26 cellular contexts compared by ENCODE assay signal in the genomic region with DNA sequence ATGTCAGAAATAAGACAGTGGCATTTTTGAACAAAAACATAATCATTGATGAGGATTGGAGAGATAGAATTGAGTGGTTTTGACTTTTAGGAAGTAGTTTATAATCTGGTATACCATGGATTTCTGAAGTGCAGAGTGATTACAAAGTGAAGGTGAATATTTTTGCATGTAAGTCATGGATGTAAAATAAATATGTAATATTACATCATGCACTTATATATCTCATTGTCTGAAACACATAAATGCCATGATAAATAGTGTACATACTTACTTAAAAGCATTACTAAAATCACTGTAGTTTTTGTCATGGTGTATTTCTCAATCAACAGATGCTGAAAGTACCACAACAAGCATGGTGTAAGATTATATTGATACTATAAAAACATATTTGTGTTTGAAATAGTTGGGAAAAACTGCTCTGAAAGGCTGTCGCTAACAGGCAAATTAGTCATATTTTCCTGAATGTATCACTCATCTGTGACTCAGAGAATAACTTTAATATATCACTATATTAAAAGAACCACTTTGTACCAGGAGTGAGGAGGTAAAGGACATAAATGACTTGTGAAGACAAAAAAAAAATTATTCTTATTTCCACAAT. TPM values are rescaled to one million over a fixed set of nuclear protein-coding genes. Genes with fewer than 3 reads are reported as not detected.
DNase-seq lines count a peak whose midpoint lies in the region; FAIRE-seq and TF ChIP-seq lines count a peak whose summit lies in the region.
"Had no signal": no experiment of that assay in that cellular context is flagged by ENCODE, and none has a peak within 500 bp of the region (broad histone marks: within the 10 kb centered on the region; RNA-seq: fewer than 3 reads in every experiment).

No MANE protein-coding gene starts in this region.

- H3K4me1 ChIP-seq in astrocyte (ENCODE audit: insufficient read depth, low read length): no peaks in the 10 kb centered on the region
- H3K4me1 ChIP-seq: Caco-2, heart right ventricle, SJSA1 had no signal

- DNase-seq in HPDE6-E6E7 (ENCODE audit: extremely low spot score) (peak; percentile 20), astrocyte (ENCODE audit: low read depth) (peak; percentile 17), fibroblast of pulmonary artery (ENCODE audit: low read depth) (peak; percentile 52), skeletal muscle cell (ENCODE audit: low read depth) (peak; percentile 22), SKM-1 treated with dmso at 0.1 percent for 144 hours (lab: John Stamatoyannopoulos, UW; ENCODE audit: unreplicated experiment) (no peak), DMS53 (lab: John Stamatoyannopoulos, UW) (no peak), NCI-H2196 (lab: John Stamatoyannopoulos, UW; ENCODE audit: unreplicated experiment) (no peak)
- DNase-seq: activated B cell treated with CpG ODN at 0.5 μM for 24 hours; activated CD4-positive, alpha-beta memory T cell treated with anti-CD3 and anti-CD28 coated beads, Interleukin-2, amount 10 ng/mL, durations not matched to agents 7 days and 5 days; activated T-cell treated with anti-CD3 and anti-CD28 coated beads, Interleukin-2, amount 50 U/mL, for 72 hours; brain microvascular endothelial cell; Caco-2; heart right ventricle; NCI-H1417; NCI-H748 treated with DMSO at 0.1 percent for 48 hours; nucleus accumbens; OCI-M1; right cardiac atrium; stimulated activated CD4-positive, alpha-beta T cell treated with anti-CD3 and anti-CD28 coated beads, Interleukin-15, amount 100 ng/mL, for 24 hours had no signal

- no peaks in the 10 kb centered on the region for H3K27me3 Mint-ChIP-seq in astrocyte (ENCODE audit: low read depth, unreplicated experiment)
- H3K27me3 Mint-ChIP-seq: activated B cell treated with CpG ODN at 0.5 μM for 24 hours; activated CD4-positive, alpha-beta memory T cell treated with anti-CD3 and anti-CD28 coated beads, Interleukin-2, amount 10 ng/mL, durations not matched to agents 7 days and 5 days; activated naive CD8-positive, alpha-beta T cell; B cell had no signal

- no peak overlapping the region for H3K9ac ChIP-seq in astrocyte (ENCODE audit: low read length)

- H3K36me3 ChIP-seq in astrocyte (ENCODE audit: insufficient read depth, low read length): no peaks in the 10 kb centered on the region
- H3K36me3 ChIP-seq: brain microvascular endothelial cell, heart right ventricle, SJSA1, thoracic aorta had no signal

- H3K4me3 ChIP-seq in astrocyte (ENCODE audit: insufficient read depth, low read depth, low read length): no peak overlapping the region
- H3K4me3 ChIP-seq in fibroblast of pulmonary artery (replicated peaks; ENCODE audit: low read depth, low read length): no peak overlapping the region
- H3K4me3 ChIP-seq in skeletal muscle cell (ENCODE audit: low read depth, low read length): no peak overlapping the region
- H3K4me3 ChIP-seq: heart right ventricle, lung, SJSA1, thoracic aorta had no signal

- TF ChIP-seq CTCF in astrocyte (IDR thresholded peaks at IDR 0.05; ENCODE audit: insufficient read depth, low read depth, low read length) (no peak), fibroblast of pulmonary artery (IDR thresholded peaks at IDR 0.05; ENCODE audit: low read length, missing control alignments) (no peak)

- no peaks in the 10 kb centered on the region for H3K27me3 ChIP-seq in astrocyte (ENCODE audit: insufficient read depth, low read length)
- H3K27me3 ChIP-seq: brain microvascular endothelial cell, heart right ventricle, SJSA1 had no signal

- H3K4me2 ChIP-seq in astrocyte (ENCODE audit: low read length): peak overlapping the region; percentile 17

- no peaks in the 10 kb centered on the region for H3K79me2 ChIP-seq in astrocyte (ENCODE audit: insufficient read depth, low read length)

- no peaks in the 10 kb centered on the region for H3K9me3 Mint-ChIP-seq in astrocyte (ENCODE audit: unreplicated experiment)
- H3K9me3 Mint-ChIP-seq: activated B cell treated with CpG ODN at 0.5 μM for 24 hours; activated CD4-positive, alpha-beta memory T cell treated with anti-CD3 and anti-CD28 coated beads, Interleukin-2, amount 10 ng/mL, durations not matched to agents 7 days and 5 days had no signal

- H4K20me1 ChIP-seq in astrocyte (ENCODE audit: insufficient read depth, low read length): no peaks in the 10 kb centered on the region

- no peak for FAIRE-seq in astrocyte (lab: Jason Lieb, UNC)

- no peak overlapping the region for H3K27ac Mint-ChIP-seq in astrocyte (ENCODE audit: unreplicated experiment)
- H3K27ac Mint-ChIP-seq: activated B cell treated with CpG ODN at 0.5 μM for 24 hours; activated CD4-positive, alpha-beta memory T cell treated with anti-CD3 and anti-CD28 coated beads, Interleukin-2, amount 10 ng/mL, durations not matched to agents 7 days and 5 days; activated naive CD8-positive, alpha-beta T cell; activated T-cell treated with anti-CD3 and anti-CD28 coated beads, Interleukin-2, amount 50 U/mL, for 72 hours; B cell had no signal

- H2AFZ ChIP-seq in astrocyte (ENCODE audit: low read depth, low read length): no peak overlapping the region

- H3K9me3 ChIP-seq in astrocyte (ENCODE audit: insufficient read depth, low read depth, low read length): peaks cover 3% of the 10 kb centered on the region
- H3K9me3 ChIP-seq: Caco-2, heart right ventricle, SJSA1, thoracic aorta had no signal

- peaks cover 2% of the 10 kb centered on the region for H3K36me3 Mint-ChIP-seq in astrocyte (ENCODE audit: low read depth, unreplicated experiment)
- H3K36me3 Mint-ChIP-seq: activated naive CD8-positive, alpha-beta T cell had no signal

- peak overlapping the region; percentile 50 for H3K27ac ChIP-seq in astrocyte (ENCODE audit: low read depth, low read length)
- H3K27ac ChIP-seq: brain microvascular endothelial cell, heart right ventricle, SJSA1, thoracic aorta had no signal

- peaks cover 2% of the 10 kb centered on the region for H3K4me1 Mint-ChIP-seq in astrocyte (ENCODE audit: low read depth, unreplicated experiment)
- H3K4me1 Mint-ChIP-seq: activated B cell treated with CpG ODN at 0.5 μM for 24 hours; activated CD4-positive, alpha-beta memory T cell treated with anti-CD3 and anti-CD28 coated beads, Interleukin-2, amount 10 ng/mL, durations not matched to agents 7 days and 5 days; B cell had no signal

- no peak overlapping the region for H3K4me3 Mint-ChIP-seq in astrocyte (ENCODE audit: unreplicated experiment)
- H3K4me3 Mint-ChIP-seq: activated B cell treated with CpG ODN at 0.5 μM for 24 hours; activated CD4-positive, alpha-beta memory T cell treated with anti-CD3 and anti-CD28 coated beads, Interleukin-2, amount 10 ng/mL, durations not matched to agents 7 days and 5 days; activated naive CD8-positive, alpha-beta T cell; activated T-cell treated with anti-CD3 and anti-CD28 coated beads, Interleukin-2, amount 50 U/mL, for 72 hours; B cell had no signal

RNA-seq across cellular contexts. Expression of a gene that starts 24.8 kb away (rescaled TPM):
- not detected in 2 replicates for total RNA-seq in astrocyte
- total RNA-seq: activated B cell treated with CpG ODN at 0.5 μM for 24 hours, B cell, Caco-2, dermis microvascular lymphatic vessel endothelial cell, epithelial cell of proximal tubule, SJSA1 had no signal

Comparison
In these comparisons a context has a peak if more than half of its experiments do, and no peak if none do; other contexts are left out.
1. DNase-seq: peak in HPDE6-E6E7 (single experiment), astrocyte (single experiment), fibroblast of pulmonary artery (single experiment) and skeletal muscle cell (single experiment); none in SKM-1 treated with dmso at 0.1 percent for 144 hours (single experiment), DMS53 (single experiment) and NCI-H2196 (single experiment).